In genomic region chr12:47170281-47170680, GRCh38 we compare ENCODE assay signal across 1 cellular context.
DNase-seq lines count a peak whose midpoint lies in the region; ATAC-seq lines count a peak whose summit lies in the region.
"Not testable (repeated sequence)": the region's sequence is repeated elsewhere in the genome, so short reads cannot be mapped to it uniquely, and the experiment has no call there.

No MANE protein-coding gene starts in this region.

- H3K27ac Mint-ChIP-seq in central memory CD8-positive, alpha-beta T cell (ENCODE audit: low read depth), result peak overlapping the region; percentile 3

- H3K36me3 Mint-ChIP-seq in central memory CD8-positive, alpha-beta T cell (ENCODE audit: insufficient read depth), result peaks cover 17% of the 10 kb centered on the region

- not testable (repeated sequence) for ATAC-seq in central memory CD8-positive, alpha-beta T cell (replicated peaks; ENCODE audit: extremely low read depth, poor library complexity, severe bottlenecking)

- H3K27me3 Mint-ChIP-seq in central memory CD8-positive, alpha-beta T cell, result not testable (repeated sequence)

- H3K4me1 Mint-ChIP-seq in central memory CD8-positive, alpha-beta T cell, result not testable (repeated sequence)

- not testable (repeated sequence) for H3K4me3 Mint-ChIP-seq in central memory CD8-positive, alpha-beta T cell

- not testable (repeated sequence) for H3K9me3 Mint-ChIP-seq in central memory CD8-positive, alpha-beta T cell

- DNase-seq in central memory CD8-positive, alpha-beta T cell (ENCODE audit: low spot score in 2 of 2), result not testable (repeated sequence)
